In genomic region chr12:8037947-8038346, GRCh38 we compare ENCODE assay signal across 8 cellular contexts. TPM values are rescaled to one million over a fixed set of nuclear protein-coding genes. Genes with fewer than 3 reads are reported as not detected.
DNase-seq lines count a peak whose midpoint lies in the region; ATAC-seq and TF ChIP-seq lines count a peak whose summit lies in the region.

No MANE protein-coding gene starts in this region.

- peak overlapping the region in 1 of 2 donors; percentile 58 for H3K4me3 ChIP-seq in muscle layer of colon (ENCODE audit: low read depth in 1 of 2, low read length in 2 of 2)

- no TSS peak for BruUV-seq in MCF 10A (replicated peaks; lab: Mats Ljungman, UMichigan)

- H3K4me3 Mint-ChIP-seq in stimulated activated naive CD8-positive, alpha-beta T cell treated with anti-CD3 and anti-CD28 coated beads, Interleukin-15, Interleukin-2, amounts not matched to agents 100 ng/mL and 50 ng/mL, for 24 hours, result peak overlapping the region; percentile 53
- H3K4me3 Mint-ChIP-seq in MCF 10A (ENCODE audit: unreplicated experiment), result peak overlapping the region; percentile 54

- H3K27me3 Mint-ChIP-seq in stimulated activated naive CD8-positive, alpha-beta T cell treated with anti-CD3 and anti-CD28 coated beads, Interleukin-15, Interleukin-2, amounts not matched to agents 100 ng/mL and 50 ng/mL, for 24 hours, result no peaks in the 10 kb centered on the region
- no peaks in the 10 kb centered on the region for H3K27me3 Mint-ChIP-seq in MCF 10A (ENCODE audit: insufficient read depth, unreplicated experiment)

- no peak for DNase-seq in stimulated activated naive CD8-positive, alpha-beta T cell treated with anti-CD3 and anti-CD28 coated beads, Interleukin-15, Interleukin-2, amounts not matched to agents 100 U/mL and 50 U/mL, for 24 hours
- DNase-seq in MCF 10A (ENCODE audit: unreplicated experiment), result peak; percentile 28
- no peak for DNase-seq in hepatic stellate cell (ENCODE audit: low spot score)
- no peak for DNase-seq in effector CD8-positive, alpha-beta T cell (lab: John Stamatoyannopoulos, UW)
- DNase-seq in posterior cingulate gyrus, result no peak
- DNase-seq in SHP77 treated with DMSO at 0.1 percent for 48 hours (lab: John Stamatoyannopoulos, UW), result no peak

- CTCF ChIA-PET in MCF 10A (lab: Yijun Ruan, JAX), result interaction anchor here (0.6 to 2.3 kb wide), 8 partner anchors 8 to 897 kb away, joined by 3 to 17 read pairs (median 4); partner anchors contain the start of gene CLEC4D

- H3K27me3 ChIP-seq in muscle layer of colon (ENCODE audit: control insufficient read depth in 1 of 2, insufficient read depth in 2 of 2, low read length in 2 of 2), result no peaks in the 10 kb centered on the region

- intact Hi-C loops in MCF 10A (cut with micrococcal nuclease), result no loop called here
- intact Hi-C loops in posterior cingulate gyrus (cut with DNase I), result no loop called here

- H3K36me3 Mint-ChIP-seq in stimulated activated naive CD8-positive, alpha-beta T cell treated with anti-CD3 and anti-CD28 coated beads, Interleukin-15, Interleukin-2, amounts not matched to agents 100 ng/mL and 50 ng/mL, for 24 hours (ENCODE audit: low read depth), result peaks cover 26% of the 10 kb centered on the region
- peaks cover 31% of the 10 kb centered on the region for H3K36me3 Mint-ChIP-seq in MCF 10A (ENCODE audit: insufficient read depth, unreplicated experiment)

- POLR2A ChIA-PET in MCF 10A (lab: Yijun Ruan, JAX), result interaction anchor here (0.7 to 2.4 kb wide), 4 partner anchors 11 to 42 kb away, joined by 3 to 15 read pairs (median 7); no protein-coding TSS in a partner anchor

- peak overlapping the region; percentile 53 for H3K27ac Mint-ChIP-seq in stimulated activated naive CD8-positive, alpha-beta T cell treated with anti-CD3 and anti-CD28 coated beads, Interleukin-15, Interleukin-2, amounts not matched to agents 100 ng/mL and 50 ng/mL, for 24 hours
- peak overlapping the region; percentile 61 for H3K27ac Mint-ChIP-seq in MCF 10A (ENCODE audit: low read depth, unreplicated experiment)

- peak overlapping the region; percentile 42 for H3K9ac ChIP-seq in muscle layer of colon (ENCODE audit: low read length)

- H3K9me3 Mint-ChIP-seq in stimulated activated naive CD8-positive, alpha-beta T cell treated with anti-CD3 and anti-CD28 coated beads, Interleukin-15, Interleukin-2, amounts not matched to agents 100 ng/mL and 50 ng/mL, for 24 hours, result no peaks in the 10 kb centered on the region
- H3K9me3 Mint-ChIP-seq in MCF 10A (ENCODE audit: unreplicated experiment), result no peaks in the 10 kb centered on the region

- no peaks in the 10 kb centered on the region for H3K9me3 ChIP-seq in muscle layer of colon (ENCODE audit: low read length)

- peak overlapping the region; percentile 84 for H3K27ac ChIP-seq in muscle layer of colon (ENCODE audit: low read depth, low read length)

- H3K4me1 ChIP-seq in muscle layer of colon (ENCODE audit: insufficient read depth, low read length), result peaks cover 60% of the 10 kb centered on the region

- peaks cover 66% of the 10 kb centered on the region for H3K4me1 Mint-ChIP-seq in stimulated activated naive CD8-positive, alpha-beta T cell treated with anti-CD3 and anti-CD28 coated beads, Interleukin-15, Interleukin-2, amounts not matched to agents 100 ng/mL and 50 ng/mL, for 24 hours (ENCODE audit: low read depth)
- peaks cover 54% of the 10 kb centered on the region for H3K4me1 Mint-ChIP-seq in MCF 10A (ENCODE audit: insufficient read depth, unreplicated experiment)

- no peak for ATAC-seq in stimulated activated naive CD8-positive, alpha-beta T cell treated with anti-CD3 and anti-CD28 coated beads, Interleukin-15, Interleukin-2, amounts not matched to agents 100 U/mL and 50 U/mL, for 24 hours

- peaks cover 33% of the 10 kb centered on the region for H3K36me3 ChIP-seq in muscle layer of colon (ENCODE audit: insufficient read depth, low read length)

- TF ChIP-seq CTCF in MCF 10A (IDR thresholded peaks at IDR 0.05; ENCODE audit: unreplicated experiment), result no peak

RNA-seq across cellular contexts. Expression of gene FOXJ2, which starts 5.4 kb away (rescaled TPM):
- 19.7 and 21.1 TPM in 2 replicates for total RNA-seq in MCF 10A (2022)

RNA-seq across cellular contexts. Expression of gene C3AR1, which starts 28.2 kb away (rescaled TPM):
- not detected in 2 replicates for total RNA-seq in MCF 10A (2022)

RNA-seq across cellular contexts. Expression of gene NECAP1, which starts 44.1 kb away (rescaled TPM):
- 53.7 and 59.3 TPM in 2 replicates for total RNA-seq in MCF 10A (2022)
